Comparison of ENCODE assay signal across 1 cellular context in genomic region chr6:17169291-17169690, GRCh38.
TF ChIP-seq lines count a peak whose summit lies in the region.

No MANE protein-coding gene starts in this region.

TF ChIP-seq in IMR-90, 13 proteins besides CTCF, POLR2A, EP300 and RAD21:
- TF ChIP-seq CEBPB (IDR thresholded peaks at IDR 0.05; ENCODE audit: low read depth, low read length) (no peak), MAZ (IDR thresholded peaks at IDR 0.05; ENCODE audit: borderline replicate concordance, low read depth, low read length) (no peak), NFE2L2 (IDR thresholded peaks at IDR 0.05; ENCODE audit: low read depth, low read length) (no peak), RCOR1 (IDR thresholded peaks at IDR 0.05; ENCODE audit: insufficient replicate concordance, low read length) (no peak), MAFK (IDR thresholded peaks at IDR 0.05; ENCODE audit: low read depth, low read length) (no peak), RFX5 (IDR thresholded peaks at IDR 0.05; ENCODE audit: low read depth, low read length) (no peak), BHLHE40 (IDR thresholded peaks at IDR 0.05; ENCODE audit: low read depth, low read length) (no peak), CHD1 (IDR thresholded peaks at IDR 0.05; ENCODE audit: low read depth, low read length) (no peak), MXI1 (IDR thresholded peaks at IDR 0.05; ENCODE audit: borderline replicate concordance, low read depth, low read length) (no peak), ELK1 (IDR thresholded peaks at IDR 0.05; ENCODE audit: borderline replicate concordance, low read depth, low read length) (no peak), FOS (IDR thresholded peaks at IDR 0.05; ENCODE audit: low read depth, low read length) (no peak), SMC3 (IDR thresholded peaks at IDR 0.05; ENCODE audit: low read depth, low read length) (no peak), USF2 (IDR thresholded peaks at IDR 0.05; ENCODE audit: low read depth, low read length) (no peak)
